Comparison of ENCODE assay signal across 17 cellular contexts in genomic region chr7:16063241-16063640, GRCh38.
DNase-seq lines count a peak whose midpoint lies in the region; ATAC-seq and TF ChIP-seq lines count a peak whose summit lies in the region.
"Had no signal": no experiment of that assay in that cellular context is flagged by ENCODE, and none has a peak within 500 bp of the region (broad histone marks: within the 10 kb centered on the region; RNA-seq: fewer than 3 reads in every experiment).

No MANE protein-coding gene starts in this region.

- DNase-seq in heart left ventricle, result no peak
- DNase-seq in cardiac septum (ENCODE audit: low spot score), result no peak
- peak; percentile 9 for DNase-seq in left kidney (ENCODE audit: low read depth, low spot score)
- DNase-seq in activated T-cell treated with anti-CD3 and anti-CD28 coated beads, Interleukin-2, amount 50 U/mL, for 1 hour, result no peak
- no peak for DNase-seq in activated naive CD4-positive, alpha-beta T cell (lab: John Stamatoyannopoulos, UW)
- DNase-seq: activated CD4-positive, alpha-beta T cell treated with anti-CD3 and anti-CD28 coated beads for 48 hours; activated CD8-positive, alpha-beta memory T cell treated with anti-CD3 and anti-CD28 coated beads, Interleukin-2, amount 50 U/mL, for 48 hours; brain microvascular endothelial cell; dorsolateral prefrontal cortex; IMR-90; left lung; NCI-H1092 treated with DMSO at 0.1 percent for 48 hours; SHP77; stomach had no signal

- 32 to 57% (median 47%) methylated on average over 3 of the region's 3 CpGs for WGBS in heart left ventricle, 4 donors
- WGBS in urinary bladder, result 67% methylated on average over 3 of the region's 3 CpGs

- TF ChIP-seq CTCF in heart left ventricle (IDR thresholded peaks at IDR 0.05), result no peak
- no peak for TF ChIP-seq CTCF in VCaP (conservative IDR thresholded peaks at IDR 0.05)

- H3K36me3 ChIP-seq in heart left ventricle (no peaks in the 10 kb centered on the region), urinary bladder (ENCODE audit: insufficient read depth) (no peaks in the 10 kb centered on the region)
- H3K36me3 ChIP-seq: brain microvascular endothelial cell, left lung, stomach had no signal

- H3K27ac ChIP-seq in heart left ventricle, result peak overlapping the region; percentile 44 to 93 (median 77)
- peak overlapping the region; percentile 54 for H3K27ac ChIP-seq in VCaP
- H3K27ac ChIP-seq in urinary bladder (ENCODE audit: low read depth), result peak overlapping the region; percentile 23
- H3K27ac ChIP-seq: dorsolateral prefrontal cortex, left lung had no signal

- no peak for TF ChIP-seq POLR2A in heart left ventricle (IDR thresholded peaks at IDR 0.05)

- H3K4me1 ChIP-seq in heart left ventricle, result peaks cover 3 to 76% (median 44%) of the 10 kb centered on the region in 12 donors
- H3K4me1 ChIP-seq in urinary bladder (ENCODE audit: insufficient read depth), result no peaks in the 10 kb centered on the region

- H3K4me3 ChIP-seq in heart left ventricle (peak overlapping the region in 9 of 12 donors; percentile 6 to 35 (median 26)), urinary bladder (ENCODE audit: low read depth, low read length) (no peak overlapping the region)
- H3K4me3 ChIP-seq: left lung, stomach had no signal

- H3K27me3 ChIP-seq in heart left ventricle, result no peaks in the 10 kb centered on the region
- H3K27me3 ChIP-seq: brain microvascular endothelial cell, dorsolateral prefrontal cortex, left lung, stomach had no signal

- ATAC-seq in heart left ventricle (peak in 2 of 4 donors; percentile 45 to 49), HG03139 (IDR thresholded peaks at IDR 0.05; ENCODE audit: unreplicated experiment) (no peak)

- intact Hi-C loops in heart left ventricle (cut with DNase I) (loop anchor here (2.0 to 10.0 kb wide), 11 partner anchors 226 to 498 kb away; partner anchors contain the start of genes MEOX2 (in 5 of the 10) and AGMO (in 1 of the 10)), cardiac septum (cut with DNase I) (loop anchor here (5.0 kb wide), 1 partner anchor 231 kb away; no protein-coding TSS in a partner anchor)

- H3K9me3 ChIP-seq in heart left ventricle, result no peaks in the 10 kb centered on the region
- H3K9me3 ChIP-seq: left lung, stomach had no signal

Comparison
In these comparisons a context has a peak if more than half of its experiments do, and no peak if none do; other contexts are left out.
1. H3K27ac ChIP-seq: peak in every context shown above with its lines; median percentile 77 in heart left ventricle; 54 in VCaP; 23 in urinary bladder.